In the genomic region with DNA sequence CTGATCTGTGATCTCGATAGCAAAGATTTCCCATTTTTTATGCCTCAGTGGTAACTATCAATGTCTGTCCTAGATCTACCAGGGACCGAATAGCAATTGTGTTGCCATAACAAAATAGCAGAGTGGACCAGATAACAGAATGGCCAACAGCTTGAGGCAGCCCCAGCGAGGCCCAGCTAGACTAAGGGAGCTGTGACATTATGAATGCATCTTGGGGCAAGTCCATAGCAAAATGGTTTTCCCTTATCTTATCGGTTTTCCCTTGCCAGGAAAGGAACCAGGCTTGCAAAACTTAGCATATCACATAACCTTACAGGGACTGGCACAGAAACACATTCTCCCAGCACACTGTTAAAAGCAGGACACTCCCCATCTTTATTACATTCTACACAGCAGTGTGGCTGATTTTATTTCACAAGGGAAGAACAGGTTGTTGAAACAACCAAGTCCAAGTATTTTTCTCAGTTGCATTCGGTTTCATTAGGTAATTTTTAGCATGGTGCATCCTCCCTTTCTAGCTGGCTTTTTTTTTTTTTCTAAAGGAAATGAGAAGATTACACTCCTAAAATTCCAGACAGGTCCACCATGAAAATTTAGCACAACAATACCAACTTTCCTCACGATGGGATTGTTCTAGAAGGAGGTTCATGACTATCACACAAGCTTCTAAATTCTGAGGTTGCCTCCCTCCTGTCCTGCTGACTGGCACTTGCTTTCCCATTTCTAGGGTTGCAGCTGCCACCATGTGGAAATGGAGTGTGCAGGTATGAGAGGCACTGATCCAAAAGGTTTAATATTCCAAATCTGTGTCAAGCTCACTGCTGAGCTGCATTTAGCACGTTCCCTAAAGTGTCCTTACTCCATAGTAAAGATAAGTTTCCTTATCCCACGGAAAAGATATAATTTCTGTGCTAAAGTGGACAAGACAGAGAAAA, we compare ENCODE assay signal across 10 cellular contexts.
DNase-seq lines count a peak whose midpoint lies in the region; ATAC-seq and TF ChIP-seq lines count a peak whose summit lies in the region.
"Had no signal": no experiment of that assay in that cellular context is flagged by ENCODE, and none has a peak within 500 bp of the region (broad histone marks: within the 10 kb centered on the region; RNA-seq: fewer than 3 reads in every experiment).

No MANE protein-coding gene starts in this region.

- H3K36me3 ChIP-seq in mucosa of descending colon (ENCODE audit: low read depth): no peaks in the 10 kb centered on the region

- CTCF ChIA-PET in RWPE1 (lab: Yijun Ruan, JAX): interaction anchor here (0.5 to 2.5 kb wide), 23 partner anchors 9 to 1650 kb away, joined by 3 to 24 read pairs (median 3); no protein-coding TSS in a partner anchor

- intact Hi-C loops in mucosa of descending colon (cut with DNase I, micrococcal nuclease): no loop called here

- no peak overlapping the region for H3K27ac ChIP-seq in RWPE1

- peak; percentile 83 for DNase-seq in DMS 273 (lab: John Stamatoyannopoulos, UW; ENCODE audit: unreplicated experiment)
- peak; percentile 36 for DNase-seq in RWPE1 (ENCODE audit: low spot score)
- peak; percentile 37 for DNase-seq in kidney tubule cell (ENCODE audit: low spot score)
- no peak for DNase-seq in mucosa of descending colon
- DNase-seq in HK-2 (ENCODE audit: unreplicated experiment): no peak
- DNase-seq: activated T-cell treated with anti-CD3 and anti-CD28 coated beads, Interleukin-2, amount 50 U/mL, for 72 hours; NCI-H2081 had no signal

- no peaks in the 10 kb centered on the region for H3K4me1 ChIP-seq in mucosa of descending colon (ENCODE audit: low read depth)

- TF ChIP-seq CTCF in RWPE1 (conservative IDR thresholded peaks at IDR 0.05; ENCODE audit: low read depth) (no peak; the same call in 1 of the 2 replicates), mucosa of descending colon (IDR thresholded peaks at IDR 0.05) (no peak)

- POLR2A ChIA-PET in RWPE1 (lab: Yijun Ruan, JAX; ENCODE audit: low non-redundant PET): no interaction called here

- no peaks in the 10 kb centered on the region for H3K9me3 ChIP-seq in mucosa of descending colon

- ATAC-seq in GM21825 (IDR thresholded peaks at IDR 0.05; ENCODE audit: unreplicated experiment) (peak; percentile 11), HG02970 (IDR thresholded peaks at IDR 0.05; ENCODE audit: low FRiP score, unreplicated experiment) (no peak), mucosa of descending colon (no peak), GM18858 (IDR thresholded peaks at IDR 0.05; ENCODE audit: unreplicated experiment) (no peak)
- ATAC-seq: activated T-cell treated with anti-CD3 and anti-CD28 coated beads, Interleukin-2, amount 50 U/mL, for 72 hours had no signal

- no peak overlapping the region for H3K4me3 ChIP-seq in mucosa of descending colon

Comparison
In these comparisons a context has a peak if more than half of its experiments do, and no peak if none do; other contexts are left out.
1. DNase-seq: peak in DMS 273 (single experiment), RWPE1 (single experiment) and kidney tubule cell (single experiment); none in mucosa of descending colon (0 of 3) and HK-2 (single experiment).